In the genomic region with DNA sequence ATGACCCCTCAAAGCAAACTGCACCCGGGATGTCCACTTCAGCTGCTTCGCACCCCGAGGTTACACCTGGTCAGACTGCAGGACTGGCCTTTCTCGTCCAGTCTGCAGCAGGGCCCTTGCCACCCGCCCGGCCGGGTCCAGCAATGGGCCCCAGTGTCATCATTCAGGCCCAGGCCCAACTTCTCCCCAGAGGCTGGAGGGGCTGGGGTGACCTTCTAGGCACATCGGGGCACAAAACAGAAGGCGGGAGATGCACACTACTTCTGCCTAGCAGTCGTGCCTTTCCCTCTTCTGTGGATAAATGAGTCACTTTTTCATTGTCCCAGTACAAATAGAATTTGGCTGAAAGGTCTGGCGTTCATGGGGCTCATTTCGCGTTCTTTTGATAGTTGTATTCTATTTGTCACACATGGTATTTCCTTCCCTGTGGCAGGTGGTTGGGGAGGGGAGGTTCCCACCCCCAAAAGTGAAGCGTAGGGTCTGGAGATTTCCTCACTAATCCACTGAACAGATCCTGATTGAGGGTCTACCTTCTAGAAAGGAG, we compare ENCODE assay signal across 13 cellular contexts.
"Had no signal": no experiment of that assay in that cellular context is flagged by ENCODE, and none has a peak within 500 bp of the region (broad histone marks: within the 10 kb centered on the region; RNA-seq: fewer than 3 reads in every experiment).

No MANE protein-coding gene starts in this region.

- H3K9me2 ChIP-seq: SK-N-SH had no signal

- DNase-seq: activated gamma-delta T cell; activated T-cell treated with anti-CD3 and anti-CD28 coated beads, Interleukin-2, amount 50 U/mL, for 1 hour; effector CD4-positive, alpha-beta T cell; foreskin keratinocyte; mesendoderm; sigmoid colon; stimulated activated CD4-positive, alpha-beta T cell treated with anti-CD3 and anti-CD28 coated beads, Interleukin-2, amount 100 ng/mL, for 24 hours; stimulated activated naive CD4-positive, alpha-beta T cell treated with Interleukin-2 at 50 U/mL for 16 hours; upper lobe of right lung had no signal

- H3K4me2 ChIP-seq: SK-N-SH had no signal

- H3K9me3 ChIP-seq: colonic mucosa, left lung, sigmoid colon, SK-N-SH, upper lobe of right lung had no signal

- H3K4me3 ChIP-seq: colonic mucosa, left lung, sigmoid colon, upper lobe of right lung had no signal

- H3K36me3 ChIP-seq: colonic mucosa, left lung, sigmoid colon, upper lobe of right lung had no signal

- H3K4me3 Mint-ChIP-seq: WTC11 had no signal

- ATAC-seq: foreskin keratinocyte, left lung, WTC11 had no signal

- H3K36me3 Mint-ChIP-seq: WTC11 had no signal

- H3K27ac ChIP-seq: colonic mucosa, foreskin keratinocyte, left lung, sigmoid colon, upper lobe of right lung had no signal

- H3K27me3 ChIP-seq: colonic mucosa, foreskin keratinocyte, left lung, sigmoid colon, upper lobe of right lung had no signal

- H3K27ac Mint-ChIP-seq: WTC11 had no signal

- H3K9me3 Mint-ChIP-seq: WTC11 had no signal

- H3K4me1 ChIP-seq: foreskin keratinocyte, left lung, sigmoid colon, upper lobe of right lung had no signal
